1 cellular context compared by ENCODE assay signal in the genomic region with DNA sequence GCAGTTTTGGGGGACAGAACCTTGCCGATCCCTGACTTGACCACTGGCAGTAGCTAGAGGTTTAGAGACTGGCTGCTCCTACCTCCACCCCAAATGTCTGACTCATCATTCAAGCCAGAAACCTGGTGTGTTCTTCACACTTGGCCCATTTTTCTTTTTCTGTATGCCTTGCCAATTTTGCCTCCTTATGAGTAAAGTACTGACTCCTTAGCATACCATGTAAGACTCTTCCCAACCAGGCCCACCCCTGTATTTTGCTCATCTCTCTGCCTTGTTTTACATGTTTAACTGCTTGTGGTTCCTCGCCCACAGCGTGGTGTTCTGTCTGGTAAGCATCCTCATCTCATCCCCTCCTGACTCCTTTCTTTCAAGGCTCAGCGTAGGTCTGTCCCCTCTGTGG.
TF ChIP-seq lines count a peak whose summit lies in the region.

No MANE protein-coding gene starts in this region.

TF ChIP-seq in WTC11, 78 proteins besides CTCF, POLR2A, EP300 and RAD21 (continued from another document):
- TF ChIP-seq, protein P1, sequence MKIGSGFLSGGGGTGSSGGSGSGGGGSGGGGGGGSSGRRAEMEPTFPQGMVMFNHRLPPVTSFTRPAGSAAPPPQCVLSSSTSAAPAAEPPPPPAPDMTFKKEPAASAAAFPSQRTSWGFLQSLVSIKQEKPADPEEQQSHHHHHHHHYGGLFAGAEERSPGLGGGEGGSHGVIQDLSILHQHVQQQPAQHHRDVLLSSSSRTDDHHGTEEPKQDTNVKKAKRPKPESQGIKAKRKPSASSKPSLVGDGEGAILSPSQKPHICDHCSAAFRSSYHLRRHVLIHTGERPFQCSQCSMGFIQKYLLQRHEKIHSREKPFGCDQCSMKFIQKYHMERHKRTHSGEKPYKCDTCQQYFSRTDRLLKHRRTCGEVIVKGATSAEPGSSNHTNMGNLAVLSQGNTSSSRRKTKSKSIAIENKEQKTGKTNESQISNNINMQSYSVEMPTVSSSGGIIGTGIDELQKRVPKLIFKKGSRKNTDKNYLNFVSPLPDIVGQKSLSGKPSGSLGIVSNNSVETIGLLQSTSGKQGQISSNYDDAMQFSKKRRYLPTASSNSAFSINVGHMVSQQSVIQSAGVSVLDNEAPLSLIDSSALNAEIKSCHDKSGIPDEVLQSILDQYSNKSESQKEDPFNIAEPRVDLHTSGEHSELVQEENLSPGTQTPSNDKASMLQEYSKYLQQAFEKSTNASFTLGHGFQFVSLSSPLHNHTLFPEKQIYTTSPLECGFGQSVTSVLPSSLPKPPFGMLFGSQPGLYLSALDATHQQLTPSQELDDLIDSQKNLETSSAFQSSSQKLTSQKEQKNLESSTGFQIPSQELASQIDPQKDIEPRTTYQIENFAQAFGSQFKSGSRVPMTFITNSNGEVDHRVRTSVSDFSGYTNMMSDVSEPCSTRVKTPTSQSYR (CRISPR knock-in tag; IDR thresholded peaks at IDR 0.05), result no peak
- no peak for TF ChIP-seq PRRX2 (CRISPR knock-in tag; IDR thresholded peaks at IDR 0.05)
- TF ChIP-seq, protein P2, sequence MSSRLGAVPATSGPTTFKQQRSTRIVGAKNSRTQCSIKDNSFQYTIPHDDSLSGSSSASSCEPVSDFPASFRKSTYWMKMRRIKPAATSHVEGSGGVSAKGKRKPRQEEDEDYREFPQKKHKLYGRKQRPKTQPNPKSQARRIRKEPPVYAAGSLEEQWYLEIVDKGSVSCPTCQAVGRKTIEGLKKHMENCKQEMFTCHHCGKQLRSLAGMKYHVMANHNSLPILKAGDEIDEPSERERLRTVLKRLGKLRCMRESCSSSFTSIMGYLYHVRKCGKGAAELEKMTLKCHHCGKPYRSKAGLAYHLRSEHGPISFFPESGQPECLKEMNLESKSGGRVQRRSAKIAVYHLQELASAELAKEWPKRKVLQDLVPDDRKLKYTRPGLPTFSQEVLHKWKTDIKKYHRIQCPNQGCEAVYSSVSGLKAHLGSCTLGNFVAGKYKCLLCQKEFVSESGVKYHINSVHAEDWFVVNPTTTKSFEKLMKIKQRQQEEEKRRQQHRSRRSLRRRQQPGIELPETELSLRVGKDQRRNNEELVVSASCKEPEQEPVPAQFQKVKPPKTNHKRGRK (CRISPR knock-in tag; IDR thresholded peaks at IDR 0.05; ENCODE audit: borderline replicate concordance), result no peak
- TF ChIP-seq SP1 (CRISPR knock-in tag; conservative IDR thresholded peaks at IDR 0.05), result no peak
- no peak for TF ChIP-seq GABPB1 (CRISPR knock-in tag; IDR thresholded peaks at IDR 0.05)
- no peak for TF ChIP-seq ZNF396 (CRISPR knock-in tag; IDR thresholded peaks at IDR 0.05; ENCODE audit: borderline replicate concordance)
- TF ChIP-seq ZBTB21 (CRISPR knock-in tag; IDR thresholded peaks at IDR 0.05; ENCODE audit: borderline replicate concordance), result no peak
- TF ChIP-seq SOX15 (CRISPR knock-in tag; IDR thresholded peaks at IDR 0.05), result no peak
- TF ChIP-seq KAT7 (CRISPR knock-in tag; IDR thresholded peaks at IDR 0.05; ENCODE audit: borderline replicate concordance), result no peak
